In genomic region chrX:13732246-13733067, GRCh38 we compare ENCODE assay signal across 2 cellular contexts.
TF ChIP-seq lines count a peak whose summit lies in the region.

No MANE protein-coding gene starts in this region.

TF ChIP-seq in HEK293, 187 proteins besides CTCF, POLR2A, EP300 and RAD21:
- no peak for TF ChIP-seq ZBTB7A (tag by site-specific recombination; IDR thresholded peaks at IDR 0.05; ENCODE audit: low read depth)
- TF ChIP-seq EGR2 (tag by site-specific recombination; IDR thresholded peaks at IDR 0.05; ENCODE audit: low read depth), result peak; percentile 48
- peak; percentile 67 for TF ChIP-seq ZFHX2 (tag by site-specific recombination; conservative IDR thresholded peaks at IDR 0.05)
- TF ChIP-seq REST (tag by site-specific recombination; IDR thresholded peaks at IDR 0.05), result no peak
- no peak for TF ChIP-seq HOXC10 (CRISPR knock-in tag; IDR thresholded peaks at IDR 0.05)
- no peak for TF ChIP-seq ZNF548 (tag by site-specific recombination; IDR thresholded peaks at IDR 0.05)
- TF ChIP-seq FEZF1 (tag by site-specific recombination; IDR thresholded peaks at IDR 0.05), result peak; percentile 53; the same call in 1 of the 2 replicates
- peak; percentile 93 for TF ChIP-seq ZBTB17 (tag by site-specific recombination; IDR thresholded peaks at IDR 0.05)
- TF ChIP-seq KLF10 (tag by site-specific recombination; IDR thresholded peaks at IDR 0.05), result no peak
- TF ChIP-seq ZNF558 (tag by site-specific recombination; IDR thresholded peaks at IDR 0.05), result no peak

TF ChIP-seq in GM12878, 131 proteins besides CTCF, POLR2A, EP300 and RAD21:
- peak; percentile 56 for TF ChIP-seq SPI1 (IDR thresholded peaks at IDR 0.05; ENCODE audit: borderline replicate concordance, insufficient read depth, low read depth, low read length)
- TF ChIP-seq MAX (IDR thresholded peaks at IDR 0.05; ENCODE audit: low read depth, low read length), result no peak
- 0 out of 2 replicates have a peak, but pooled peaks have one; percentile 19 for TF ChIP-seq IKZF1 (conservative IDR thresholded peaks at IDR 0.05)
